In genomic region chrX:23612846-23613245, GRCh38 we compare ENCODE assay signal across 8 cellular contexts.
"Had no signal": no experiment of that assay in that cellular context is flagged by ENCODE, and none has a peak within 500 bp of the region (broad histone marks: within the 10 kb centered on the region; RNA-seq: fewer than 3 reads in every experiment).

No MANE protein-coding gene starts in this region.

- DNase-seq: IMR-90, KBM-7, KG1 had no signal

- ATAC-seq: HepG2, K562 had no signal

- H3K27ac ChIP-seq: HL-60, KMS-11 had no signal

- H3K9ac ChIP-seq: KMS-11 had no signal

- H3K36me3 Mint-ChIP-seq: IgD-negative memory B cell had no signal

- H3K4me3 ChIP-seq: K562 had no signal

- H3K27ac Mint-ChIP-seq: IgD-negative memory B cell had no signal

- H3K9me3 Mint-ChIP-seq: IgD-negative memory B cell had no signal

- H3K4me1 Mint-ChIP-seq: IgD-negative memory B cell had no signal

- H3K4me2 ChIP-seq: KMS-11 had no signal

- FAIRE-seq: HepG2, K562 had no signal

- H3K4me3 Mint-ChIP-seq: IgD-negative memory B cell had no signal
